ENCODE assay signal across 19 cellular contexts in the genomic region with DNA sequence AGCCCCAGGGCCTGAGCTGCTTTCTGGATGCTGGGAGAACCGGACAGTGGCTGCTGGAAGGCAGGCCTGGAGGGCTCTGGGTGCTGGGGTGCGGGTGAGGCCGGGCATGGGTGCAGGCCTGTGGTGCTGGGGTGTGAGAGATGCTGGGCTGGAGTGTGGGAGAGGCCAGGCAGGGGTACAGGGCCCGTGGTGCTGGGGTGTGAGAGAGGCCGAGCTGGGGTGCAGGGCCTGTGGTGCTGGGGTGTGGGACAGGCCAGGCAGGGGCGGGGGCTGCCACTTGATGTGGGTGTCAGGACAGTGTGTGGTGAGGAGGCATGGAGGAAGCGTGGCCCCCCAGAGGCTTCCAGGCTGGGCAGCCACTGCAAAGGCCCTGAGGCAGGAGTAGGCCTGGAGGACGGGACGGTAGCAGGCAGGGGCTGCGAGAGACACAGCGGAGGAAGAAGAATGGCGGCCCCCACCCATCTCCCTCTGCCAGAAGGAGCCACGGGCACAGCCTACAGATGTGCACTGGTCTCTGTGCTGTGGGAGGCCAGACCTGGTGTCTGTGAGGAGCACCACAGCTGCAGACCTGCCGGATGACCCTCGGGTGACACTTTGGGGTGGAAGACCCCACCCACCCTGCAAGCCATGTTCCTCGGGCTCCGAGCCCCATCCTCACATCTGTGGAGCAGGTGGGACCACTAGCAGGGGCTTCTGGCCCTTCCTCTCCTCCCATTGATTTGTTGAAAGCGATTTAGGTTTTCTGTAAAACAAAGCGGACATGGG. TPM values are rescaled to one million over a fixed set of nuclear protein-coding genes. Genes with fewer than 3 reads are reported as not detected.
"Had no signal": no experiment of that assay in that cellular context is flagged by ENCODE, and none has a peak within 500 bp of the region (broad histone marks: within the 10 kb centered on the region; RNA-seq: fewer than 3 reads in every experiment).

No MANE protein-coding gene starts in this region.

- H3K27me3 ChIP-seq: colonic mucosa, neural progenitor cell, thyroid gland, vagina had no signal

- H3K27me3 Mint-ChIP-seq: activated CD8-positive, alpha-beta memory T cell treated with anti-CD3 and anti-CD28 coated beads, Interleukin-2, amount 10 ng/mL, durations not matched to agents 7 days and 5 days had no signal

- H3K27ac Mint-ChIP-seq: activated CD8-positive, alpha-beta memory T cell treated with anti-CD3 and anti-CD28 coated beads, Interleukin-2, amount 10 ng/mL, durations not matched to agents 7 days and 5 days; activated T-cell treated with anti-CD3 and anti-CD28 coated beads, Interleukin-2, amount 50 U/mL, for 24 hours; neural progenitor cell had no signal

- H3K9ac ChIP-seq: neural progenitor cell, SK-N-SH had no signal

- H3K9me3 ChIP-seq: colonic mucosa, SK-N-SH, thyroid gland, vagina had no signal

- H3K36me3 ChIP-seq: colonic mucosa, neural progenitor cell, thyroid gland, vagina had no signal

- H3K4me2 ChIP-seq: neural progenitor cell, SK-N-SH, smooth muscle cell had no signal

- DNase-seq: activated CD4-positive, alpha-beta T cell treated with anti-CD3 and anti-CD28 coated beads, Interleukin-2, amount 50 U/mL, for 48 hours; activated CD8-positive, alpha-beta memory T cell treated with anti-CD3 and anti-CD28 coated beads, Interleukin-2, amount 10 ng/mL, durations not matched to agents 7 days and 5 days; activated effector memory CD4-positive, alpha-beta T cell treated with Interleukin-2 at 50 U/mL for 16 hours; activated naive CD4-positive, alpha-beta T cell treated with anti-CD3 and anti-CD28 coated beads, Interleukin-2, amount 50 U/mL, for 16 hours; activated T-cell treated with anti-CD3 and anti-CD28 coated beads, Interleukin-2, amount 50 U/mL, for 24 hours; caudate nucleus; colonic mucosa; foreskin fibroblast; midbrain; retina; SK-N-SH; T-helper 1 cell; thyroid gland had no signal

- H3K9me3 Mint-ChIP-seq: activated T-cell treated with anti-CD3 and anti-CD28 coated beads, Interleukin-2, amount 50 U/mL, for 24 hours; neural progenitor cell had no signal

- H3K27ac ChIP-seq: colonic mucosa, neural progenitor cell, thyroid gland, vagina had no signal

- H3K4me3 ChIP-seq: colonic mucosa, lung, neural progenitor cell, smooth muscle cell, thyroid gland, vagina had no signal

- ATAC-seq: activated CD8-positive, alpha-beta memory T cell treated with anti-CD3 and anti-CD28 coated beads, Interleukin-2, amount 10 ng/mL, durations not matched to agents 7 days and 5 days had no signal

- H2AFZ ChIP-seq: neural progenitor cell had no signal

- H3K4me1 ChIP-seq: colonic mucosa, thyroid gland had no signal

- H3K4me3 Mint-ChIP-seq: activated CD8-positive, alpha-beta memory T cell treated with anti-CD3 and anti-CD28 coated beads, Interleukin-2, amount 10 ng/mL, durations not matched to agents 7 days and 5 days; activated T-cell treated with anti-CD3 and anti-CD28 coated beads, Interleukin-2, amount 50 U/mL, for 24 hours; neural progenitor cell had no signal

- H3K36me3 Mint-ChIP-seq: activated CD8-positive, alpha-beta memory T cell treated with anti-CD3 and anti-CD28 coated beads, Interleukin-2, amount 10 ng/mL, durations not matched to agents 7 days and 5 days; neural progenitor cell had no signal

- H3K4me1 Mint-ChIP-seq: activated CD8-positive, alpha-beta memory T cell treated with anti-CD3 and anti-CD28 coated beads, Interleukin-2, amount 10 ng/mL, durations not matched to agents 7 days and 5 days had no signal

RNA-seq across cellular contexts. Expression of gene NKD2, which starts 9.3 kb away (rescaled TPM):
- total RNA-seq: endothelial cell of umbilical vein, myocyte had no signal
- polyA plus RNA-seq: SK-N-SH had no signal
